ENCODE assay signal across 8 cellular contexts in the genomic region with DNA sequence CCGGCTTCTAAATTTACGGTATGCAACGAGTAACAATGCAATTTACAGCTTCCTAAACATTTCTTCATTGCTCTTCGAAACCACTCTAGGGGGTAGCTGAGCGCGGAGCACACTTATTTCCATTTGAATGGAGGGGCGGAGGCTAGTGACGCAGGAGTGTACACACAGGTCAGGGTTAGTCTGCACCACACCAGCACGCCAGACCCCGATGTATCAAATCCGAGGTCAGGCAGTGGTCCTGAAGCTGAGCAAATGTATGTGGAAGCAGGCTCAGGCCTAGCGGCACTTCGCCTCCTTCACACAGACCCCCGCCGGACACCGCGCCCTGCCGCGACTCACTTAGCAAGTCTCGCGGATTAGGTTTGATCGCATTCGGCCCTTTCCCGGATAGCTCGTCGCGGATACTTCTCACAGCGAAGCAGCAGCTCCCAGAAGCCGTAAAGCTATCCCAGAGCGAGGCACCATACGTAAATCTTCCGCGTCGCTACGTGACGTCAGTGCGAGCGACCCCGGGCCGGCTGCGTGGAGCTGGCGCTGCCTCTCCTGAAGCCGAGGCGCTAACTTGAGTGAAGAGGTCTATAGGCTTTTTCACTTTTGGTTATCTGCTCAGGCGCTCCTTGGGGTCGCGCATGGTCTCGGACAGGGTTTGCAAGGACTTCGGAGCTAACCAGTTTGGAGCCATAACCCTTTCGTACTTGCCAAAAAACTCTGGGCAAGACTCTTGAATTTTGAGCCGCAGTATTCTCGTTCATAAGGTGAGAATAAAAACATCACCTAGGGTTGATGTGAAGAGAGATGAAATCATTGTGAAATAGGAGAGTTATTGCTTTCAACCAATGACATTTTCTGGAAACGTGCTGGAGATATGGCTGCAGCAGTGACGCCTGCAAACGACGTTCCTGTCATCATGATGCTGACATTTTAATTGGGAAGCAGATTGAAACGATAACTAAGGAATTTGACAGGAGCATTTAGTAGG.
DNase-seq lines count a peak whose midpoint lies in the region; ATAC-seq and TF ChIP-seq lines count a peak whose summit lies in the region.

A gene with protein sequence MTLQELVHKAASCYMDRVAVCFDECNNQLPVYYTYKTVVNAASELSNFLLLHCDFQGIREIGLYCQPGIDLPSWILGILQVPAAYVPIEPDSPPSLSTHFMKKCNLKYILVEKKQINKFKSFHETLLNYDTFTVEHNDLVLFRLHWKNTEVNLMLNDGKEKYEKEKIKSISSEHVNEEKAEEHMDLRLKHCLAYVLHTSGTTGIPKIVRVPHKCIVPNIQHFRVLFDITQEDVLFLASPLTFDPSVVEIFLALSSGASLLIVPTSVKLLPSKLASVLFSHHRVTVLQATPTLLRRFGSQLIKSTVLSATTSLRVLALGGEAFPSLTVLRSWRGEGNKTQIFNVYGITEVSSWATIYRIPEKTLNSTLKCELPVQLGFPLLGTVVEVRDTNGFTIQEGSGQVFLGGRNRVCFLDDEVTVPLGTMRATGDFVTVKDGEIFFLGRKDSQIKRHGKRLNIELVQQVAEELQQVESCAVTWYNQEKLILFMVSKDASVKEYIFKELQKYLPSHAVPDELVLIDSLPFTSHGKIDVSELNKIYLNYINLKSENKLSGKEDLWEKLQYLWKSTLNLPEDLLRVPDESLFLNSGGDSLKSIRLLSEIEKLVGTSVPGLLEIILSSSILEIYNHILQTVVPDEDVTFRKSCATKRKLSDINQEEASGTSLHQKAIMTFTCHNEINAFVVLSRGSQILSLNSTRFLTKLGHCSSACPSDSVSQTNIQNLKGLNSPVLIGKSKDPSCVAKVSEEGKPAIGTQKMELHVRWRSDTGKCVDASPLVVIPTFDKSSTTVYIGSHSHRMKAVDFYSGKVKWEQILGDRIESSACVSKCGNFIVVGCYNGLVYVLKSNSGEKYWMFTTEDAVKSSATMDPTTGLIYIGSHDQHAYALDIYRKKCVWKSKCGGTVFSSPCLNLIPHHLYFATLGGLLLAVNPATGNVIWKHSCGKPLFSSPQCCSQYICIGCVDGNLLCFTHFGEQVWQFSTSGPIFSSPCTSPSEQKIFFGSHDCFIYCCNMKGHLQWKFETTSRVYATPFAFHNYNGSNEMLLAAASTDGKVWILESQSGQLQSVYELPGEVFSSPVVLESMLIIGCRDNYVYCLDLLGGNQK (minus strand): TSS at position 469 of the 979 bp plus-strand sequence. CDS start 3,192 bp downstream, outside the sequence.

- DNase-seq in AG09309 (ENCODE audit: low read depth): peak; percentile 71
- peak; percentile 90 to 94 for DNase-seq in NCI-H446 (lab: John Stamatoyannopoulos, UW)
- peak; percentile 96 for DNase-seq in cerebellar cortex (ENCODE audit: low spot score)
- DNase-seq in islet precursor cell: peak; percentile 98
- DNase-seq in stimulated activated CD4-positive, alpha-beta T cell treated with anti-CD3 and anti-CD28 coated beads, Interleukin-12 subunit alpha, Interleukin-12 subunit beta, amount 100 ng/mL, for 48 hours (ENCODE audit: low read depth in 2 of 3, low spot score in 1 of 3): peak; percentile 89 to 98 (median 91)

- ATAC-seq in GM19025 (IDR thresholded peaks at IDR 0.05; ENCODE audit: low read depth, unreplicated experiment): peak; percentile 93
- ATAC-seq in HG03342 (IDR thresholded peaks at IDR 0.05; ENCODE audit: unreplicated experiment): peak; percentile 93
- peak; percentile 95 to 96 for ATAC-seq in activated CD4-positive, CD25-positive, alpha-beta regulatory T cell treated with anti-CD3 and anti-CD28 coated beads, Interleukin-2, amount 50 U/mL, for 24 hours

- peak within 1 kb of the TSS; percentile 87 for H3K4me3 ChIP-seq in AG09309 (ENCODE audit: control insufficient read depth, low read depth, low read length)

- no peak for TF ChIP-seq CTCF in AG09309 (IDR thresholded peaks at IDR 0.05; ENCODE audit: control insufficient read depth, insufficient read depth, low read depth, low read length, missing control alignments)

Comparison
In these comparisons a context has a peak if more than half of its experiments do, and no peak if none do; other contexts are left out.
1. Peak in every context shown above with its lines: DNase-seq, ATAC-seq and H3K4me3 ChIP-seq.